In genomic region chr9:130882696-130883225, GRCh38 we compare ENCODE assay signal across 27 cellular contexts. TPM values are rescaled to one million over a fixed set of nuclear protein-coding genes. Genes with fewer than 3 reads are reported as not detected.
"Had no signal": no experiment of that assay in that cellular context is flagged by ENCODE, and none has a peak within 500 bp of the region (broad histone marks: within the 10 kb centered on the region; RNA-seq: fewer than 3 reads in every experiment).

No MANE protein-coding gene starts in this region.

- H3K4me1 ChIP-seq: Peyer's patch had no signal

- H3K4me3 ChIP-seq: PC-9, Peyer's patch had no signal

- H3K4me2 ChIP-seq: PC-9, SK-N-SH had no signal

- H3K9ac ChIP-seq: SK-N-SH had no signal

- H3K9me2 ChIP-seq: SK-N-SH had no signal

- FAIRE-seq: HTR-8/SVneo had no signal

- H2AFZ ChIP-seq: PC-9 had no signal

- H3K9me3 ChIP-seq: Peyer's patch, SK-N-SH had no signal

- DNase-seq: KBM-7, MV-4-11, NCI-H1048, NCI-H1105, NCI-H1417, NCI-H1436 treated with DMSO at 0.1 percent for 48 hours, NCI-H1694, NCI-H187 treated with DMSO at 0.1 percent for 48 hours, NCI-H2029 treated with DMSO at 0.1 percent for 48 hours, NCI-H2171 treated with DMSO at 0.1 percent for 48 hours, NCI-H2227 treated with DMSO at 0.1 percent for 48 hours, NCI-H524, NCI-H69, NCI-H774, PC-9, Peyer's patch, SHP77, SK-N-SH, SW 1271 had no signal

- H3K27ac ChIP-seq: HL-60, PC-9, Peyer's patch had no signal

- H3K27me3 ChIP-seq: Peyer's patch had no signal

RNA-seq across cellular contexts. Expression of gene QRFP, which starts 13.9 kb away (rescaled TPM):
- total RNA-seq: LHCN-M2, MCF 10A, NCI-H460, PC-9, Peyer's patch, RPMI7951, SK-MEL-5 had no signal
- polyA plus RNA-seq: IgD-negative memory B cell, SK-N-SH had no signal

RNA-seq across cellular contexts. Expression of gene FIBCD1, which starts 56.3 kb away (rescaled TPM):
- polyA plus RNA-seq: IgD-negative memory B cell had no signal
